ENCODE assay signal across 12 cellular contexts in the genomic region with DNA sequence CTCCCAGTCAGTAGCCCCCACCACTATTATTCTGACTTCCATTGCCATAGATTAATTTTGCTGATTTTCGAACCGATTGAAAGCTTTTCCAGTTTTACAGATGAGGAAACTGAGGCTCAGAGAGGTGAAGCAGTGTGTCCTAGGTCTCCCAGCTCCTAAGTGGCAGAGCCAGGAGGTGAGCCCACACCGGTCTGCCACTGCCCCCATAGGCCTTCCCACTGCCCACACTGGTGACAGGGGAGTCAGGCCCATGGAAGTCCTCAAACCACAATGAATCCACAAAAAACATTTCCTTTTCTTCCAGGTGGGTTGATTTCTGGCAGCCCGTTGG. TPM values are rescaled to one million over a fixed set of nuclear protein-coding genes. Genes with fewer than 3 reads are reported as not detected.
DNase-seq lines count a peak whose midpoint lies in the region; ATAC-seq, FAIRE-seq and TF ChIP-seq lines count a peak whose summit lies in the region.
"Had no signal": no experiment of that assay in that cellular context is flagged by ENCODE, and none has a peak within 500 bp of the region (broad histone marks: within the 10 kb centered on the region; RNA-seq: fewer than 3 reads in every experiment).

No MANE protein-coding gene starts in this region.

- no peaks in the 10 kb centered on the region for H3K9me3 Mint-ChIP-seq in activated T-cell treated with anti-CD3 and anti-CD28 coated beads, Interleukin-2, amount 50 U/mL, for 4 hours
- H3K9me3 Mint-ChIP-seq: activated CD4-positive, alpha-beta T cell treated with anti-CD3 and anti-CD28 coated beads, Interleukin-2, amount 10 ng/mL, durations not matched to agents 24 days and 14 days; activated naive CD8-positive, alpha-beta T cell treated with anti-CD3 and anti-CD28 coated beads, Interleukin-2, amount 10 ng/mL, durations not matched to agents 7 days and 5 days; CD4-positive, alpha-beta T cell had no signal

- ATAC-seq in HCT116: no peak
- no peak for ATAC-seq in activated T-cell treated with anti-CD3 and anti-CD28 coated beads, Interleukin-2, amount 50 U/mL, for 4 hours

- no peaks in the 10 kb centered on the region for H3K79me2 ChIP-seq in HCT116 (ENCODE audit: insufficient read depth, low read length)
- H3K79me2 ChIP-seq in smooth muscle cell (ENCODE audit: low read depth): no peaks in the 10 kb centered on the region

- POLR2A ChIA-PET in HCT116 (lab: Charles Lee): interaction anchor here (0.8 to 3.7 kb wide), 5 partner anchors 10 to 171 kb away, joined by 3 to 20 read pairs (median 5); a partner anchor contains a TSS

- H3K9me2 ChIP-seq in HCT116 (ENCODE audit: insufficient read depth): no peaks in the 10 kb centered on the region

- in situ Hi-C loops in brain microvascular endothelial cell (cut with HindIII; ENCODE audit: low pct_ligation_motif_present, low sequenced_read_pairs): no loop called here

- H3K4me1 Mint-ChIP-seq in activated T-cell treated with anti-CD3 and anti-CD28 coated beads, Interleukin-2, amount 50 U/mL, for 4 hours (ENCODE audit: low read depth): no peaks in the 10 kb centered on the region
- H3K4me1 Mint-ChIP-seq: activated CD4-positive, alpha-beta T cell treated with anti-CD3 and anti-CD28 coated beads, Interleukin-2, amount 10 ng/mL, durations not matched to agents 24 days and 14 days had no signal

- H3F3A ChIP-seq in smooth muscle cell (ENCODE audit: low read depth): peaks cover 31% of the 10 kb centered on the region

- DNase-seq in HCT116 (ENCODE audit: low read depth, low spot score) (no peak), brain microvascular endothelial cell (no peak), smooth muscle cell (lab: John Stamatoyannopoulos, UW; ENCODE audit: unreplicated experiment) (no peak), HTR-8/SVneo (ENCODE audit: insufficient read length, low spot score) (no peak), NCI-H345 treated with DMSO at 0.1 percent for 48 hours (lab: John Stamatoyannopoulos, UW; ENCODE audit: unreplicated experiment) (no peak), NCI-H2171 treated with DMSO at 0.1 percent for 48 hours (lab: John Stamatoyannopoulos, UW) (no peak)
- no peak for DNase-seq in activated T-cell treated with anti-CD3 and anti-CD28 coated beads, Interleukin-2, amount 50 U/mL, for 4 hours
- DNase-seq: activated CD4-positive, alpha-beta T cell treated with anti-CD3 and anti-CD28 coated beads, Interleukin-2, amount 10 ng/mL, durations not matched to agents 24 days and 14 days; activated naive CD8-positive, alpha-beta T cell treated with anti-CD3 and anti-CD28 coated beads, Interleukin-2, amount 10 ng/mL, durations not matched to agents 7 days and 5 days; CD4-positive, alpha-beta T cell; stimulated activated CD4-positive, alpha-beta T cell treated with anti-CD3 and anti-CD28 coated beads, Interleukin-2, amount 100 ng/mL, for 48 hours had no signal

- H3K27me3 Mint-ChIP-seq in activated T-cell treated with anti-CD3 and anti-CD28 coated beads, Interleukin-2, amount 50 U/mL, for 4 hours (ENCODE audit: low read depth): no peaks in the 10 kb centered on the region
- H3K27me3 Mint-ChIP-seq: activated CD4-positive, alpha-beta T cell treated with anti-CD3 and anti-CD28 coated beads, Interleukin-2, amount 10 ng/mL, durations not matched to agents 24 days and 14 days; activated naive CD8-positive, alpha-beta T cell treated with anti-CD3 and anti-CD28 coated beads, Interleukin-2, amount 10 ng/mL, durations not matched to agents 7 days and 5 days; CD4-positive, alpha-beta T cell had no signal

- no peak for TF ChIP-seq RAD21 in HCT116 (IDR thresholded peaks at IDR 0.05; ENCODE audit: low read depth)

- H3K9me3 ChIP-seq in HCT116 (ENCODE audit: control insufficient read depth in 1 of 2, insufficient read depth in 1 of 2, low read depth in 1 of 2, low read length in 2 of 2): no peaks in the 10 kb centered on the region
- H3K9me3 ChIP-seq in smooth muscle cell (replicated peaks; ENCODE audit: low read depth): no peaks in the 10 kb centered on the region

- CTCF ChIA-PET in HCT116 (lab: Charles Lee): interaction anchor here (0.7 to 2.1 kb wide), 3 partner anchors 133 to 197 kb away, joined by 3 to 15 read pairs (median 5); a partner anchor contains a TSS

- H3K4me3 ChIP-seq in HCT116 (replicated peaks in 1 of 2; ENCODE audit: low read depth in 1 of 2, low read length in 2 of 2): no peak overlapping the region
- H3K4me3 ChIP-seq in brain microvascular endothelial cell (ENCODE audit: low read depth, low read length): no peak overlapping the region
- no peak overlapping the region for H3K4me3 ChIP-seq in smooth muscle cell

- H3K4me1 ChIP-seq in HCT116 (ENCODE audit: control insufficient read depth in 1 of 2, insufficient read depth in 2 of 2, low read length in 2 of 2) (peaks cover 12 to 35% of the 10 kb centered on the region in 2 experiments; a peak in 3 of 4 replicates), smooth muscle cell (ENCODE audit: low read depth) (peaks cover 42% of the 10 kb centered on the region)

- TF ChIP-seq CTCF in HCT116 (IDR thresholded peaks at IDR 0.05 in 2 of 3, conservative IDR thresholded peaks at IDR 0.05 in 1 of 3; ENCODE audit: borderline replicate concordance in 1 of 3, insufficient read depth in 1 of 3, low read depth in 2 of 3, low read length in 2 of 3) (no peak), brain microvascular endothelial cell (IDR thresholded peaks at IDR 0.05; ENCODE audit: low read depth, low read length, missing control alignments) (no peak), smooth muscle cell (IDR thresholded peaks at IDR 0.05; ENCODE audit: borderline replicate concordance, insufficient read depth, poor library complexity, severe bottlenecking) (no peak)

- H3K4me3 Mint-ChIP-seq in activated T-cell treated with anti-CD3 and anti-CD28 coated beads, Interleukin-2, amount 50 U/mL, for 4 hours: no peak overlapping the region
- H3K4me3 Mint-ChIP-seq: activated CD4-positive, alpha-beta T cell treated with anti-CD3 and anti-CD28 coated beads, Interleukin-2, amount 10 ng/mL, durations not matched to agents 24 days and 14 days; activated naive CD8-positive, alpha-beta T cell treated with anti-CD3 and anti-CD28 coated beads, Interleukin-2, amount 10 ng/mL, durations not matched to agents 7 days and 5 days; CD4-positive, alpha-beta T cell had no signal

- peak overlapping the region; percentile 23 for H3K27ac ChIP-seq in HCT116 (ENCODE audit: low read depth, low read length)
- peak overlapping the region; percentile 99 for H3K27ac ChIP-seq in brain microvascular endothelial cell
- peak overlapping the region; percentile 84 for H3K27ac ChIP-seq in layer of hippocampus (ENCODE audit: low read depth, low read length)
- H3K27ac ChIP-seq in smooth muscle cell (ENCODE audit: low read depth): peak overlapping the region; percentile 98

- H3K4me2 ChIP-seq in HCT116 (ENCODE audit: low read length): peak overlapping the region; percentile 33
- peak overlapping the region; percentile 67 for H3K4me2 ChIP-seq in smooth muscle cell

- H4K20me1 ChIP-seq in HCT116 (ENCODE audit: insufficient read depth) (no peaks in the 10 kb centered on the region), smooth muscle cell (ENCODE audit: low read depth) (no peaks in the 10 kb centered on the region)

- TF ChIP-seq POLR2A in HCT116 (IDR thresholded peaks at IDR 0.05; ENCODE audit: borderline replicate concordance, extremely low read depth, insufficient read depth, insufficient read length): no peak

- WGBS in smooth muscle cell (ENCODE audit: low lambda C conversion rate): 78% methylated on average over 4 of the region's 4 CpGs

- no peak for FAIRE-seq in HTR-8/SVneo (lab: Jason Lieb, UNC)

- peaks cover 11% of the 10 kb centered on the region for H3K36me3 Mint-ChIP-seq in activated T-cell treated with anti-CD3 and anti-CD28 coated beads, Interleukin-2, amount 50 U/mL, for 4 hours (ENCODE audit: insufficient read depth)

- no TSS peak for BruUV-seq in HCT116 (replicated peaks; lab: Mats Ljungman, UMichigan)

- no peaks in the 10 kb centered on the region for H3K36me3 ChIP-seq in HCT116 (ENCODE audit: control insufficient read depth in 1 of 2, insufficient read depth in 2 of 2, low read length in 2 of 2)
- peaks cover 24% of the 10 kb centered on the region for H3K36me3 ChIP-seq in brain microvascular endothelial cell (replicated peaks)
- no peaks in the 10 kb centered on the region for H3K36me3 ChIP-seq in smooth muscle cell (ENCODE audit: low read depth)

- RAD21 ChIA-PET in HCT116 (lab: Charles Lee; ENCODE audit: low non-redundant PET in 1 of 2, low total read pairs in 2 of 2, uncharacterized antibody in 2 of 2, unreplicated experiment in 2 of 2): no interaction called here

- no peaks in the 10 kb centered on the region for H3K27me3 ChIP-seq in HCT116 (ENCODE audit: insufficient read depth, low read length)
- no peaks in the 10 kb centered on the region for H3K27me3 ChIP-seq in brain microvascular endothelial cell (replicated peaks)
- no peaks in the 10 kb centered on the region for H3K27me3 ChIP-seq in layer of hippocampus (ENCODE audit: control insufficient read depth, insufficient read depth, low read length)
- H3K27me3 ChIP-seq in smooth muscle cell (ENCODE audit: low read depth): no peaks in the 10 kb centered on the region

- H3K9ac ChIP-seq in HCT116 (ENCODE audit: low read length) (peak overlapping the region; percentile 24; the same call in 1 of the 2 replicates), smooth muscle cell (ENCODE audit: low read depth) (peak overlapping the region; percentile 89)

- H2AFZ ChIP-seq in HCT116 (ENCODE audit: low read depth, low read length, poor library complexity, severe bottlenecking) (no peak overlapping the region), smooth muscle cell (ENCODE audit: low read depth) (no peak overlapping the region)

- intact Hi-C loops in HCT116 (cut with micrococcal nuclease): no loop called here

TF ChIP-seq in HCT116, 20 proteins besides CTCF, POLR2A, EP300 and RAD21 (continues in another document):
- TF ChIP-seq, protein P1, sequence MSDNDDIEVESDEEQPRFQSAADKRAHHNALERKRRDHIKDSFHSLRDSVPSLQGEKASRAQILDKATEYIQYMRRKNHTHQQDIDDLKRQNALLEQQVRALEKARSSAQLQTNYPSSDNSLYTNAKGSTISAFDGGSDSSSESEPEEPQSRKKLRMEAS (IDR thresholded peaks at IDR 0.05): no peak
- TF ChIP-seq EZH2 (IDR thresholded peaks at IDR 0.05): no peak

RNA-seq across cellular contexts. Expression of a gene that starts 54.9 kb away (rescaled TPM):
- total RNA-seq in HCT116 (2021; ENCODE audit: unreplicated experiment) (58.3 TPM), smooth muscle cell (75.5 and 83.2 TPM in 2 replicates)
- 76.8 and 85.2 TPM in 2 replicates for polyA plus RNA-seq in HCT116 (2012)
- polyA plus RNA-seq in smooth muscle cell: 83.0 and 99.6 TPM in 2 replicates
- 100 to 1,000 TPM in 1 of 3 donors, 10 to 100 TPM in 2; 89.6 to 105 (median 95.3) TPM for total RNA-seq in activated T-cell treated with anti-CD3 and anti-CD28 coated beads, Interleukin-2, amount 50 U/mL, for 4 hours

Comparison
In these comparisons a context has a peak if more than half of its experiments do, and no peak if none do; other contexts are left out.
1. H3K27ac ChIP-seq: peak in every context shown above with its lines; median percentile 99 in brain microvascular endothelial cell; 98 in smooth muscle cell; 84 in layer of hippocampus; 23 in HCT116.